ENCODE assay signal across 23 cellular contexts in the genomic region with DNA sequence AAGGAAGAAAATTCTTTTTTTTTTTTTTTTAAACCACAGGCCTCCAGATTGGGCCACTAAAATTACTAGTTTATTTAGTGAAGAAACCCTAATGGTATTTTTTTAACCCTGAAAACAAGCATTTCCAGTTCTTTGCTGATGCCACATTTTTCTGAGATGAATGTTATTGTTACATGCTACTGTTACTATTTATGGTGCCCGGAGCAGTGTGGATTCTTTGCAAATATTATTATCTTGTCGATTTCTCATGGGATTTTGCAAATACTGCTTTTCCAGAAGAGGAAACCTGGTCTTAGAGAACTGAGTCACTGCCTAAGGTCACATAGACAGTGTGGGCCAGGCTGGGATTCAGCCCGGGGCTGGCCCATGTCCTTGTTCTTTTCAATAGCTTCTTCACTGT. TPM values are rescaled to one million over a fixed set of nuclear protein-coding genes. Genes with fewer than 3 reads are reported as not detected.
"Had no signal": no experiment of that assay in that cellular context is flagged by ENCODE, and none has a peak within 500 bp of the region (broad histone marks: within the 10 kb centered on the region; RNA-seq: fewer than 3 reads in every experiment).

No MANE protein-coding gene starts in this region.

- H3K4me1 ChIP-seq: esophagus muscularis mucosa, pancreas, spleen had no signal

- H3K4me3 ChIP-seq: esophagus muscularis mucosa, hepatocyte, pancreas, spleen had no signal

- ATAC-seq: activated T-cell treated with anti-CD3 and anti-CD28 coated beads, Interleukin-2, amount 50 U/mL, for 4 hours; left cardiac atrium; naive thymus-derived CD8-positive, alpha-beta T cell; pancreas; sciatic nerve had no signal

- DNase-seq: activated CD4-positive, alpha-beta T cell treated with anti-CD3 and anti-CD28 coated beads, Interleukin-2, amount 50 U/mL, for 1 hour; activated CD4-positive, CD25-positive, alpha-beta regulatory T cell treated with anti-CD3 and anti-CD28 coated beads, Interleukin-2, amount 50 U/mL, for 72 hours; activated CD8-positive, alpha-beta memory T cell treated with anti-CD3 and anti-CD28 coated beads, Interleukin-2, amount 50 U/mL, for 4 hours; activated naive CD4-positive, alpha-beta T cell treated with anti-CD3 and anti-CD28 coated beads for 36 hours; activated T-cell treated with anti-CD3 and anti-CD28 coated beads, Interleukin-2, amount 50 U/mL, for 4 hours; cerebellar nuclear complex; effector CD8-positive, alpha-beta T cell; foreskin fibroblast; left cardiac atrium; naive thymus-derived CD8-positive, alpha-beta T cell; pancreas; spleen; stimulated activated CD8-positive, alpha-beta memory T cell treated with anti-CD3 and anti-CD28 coated beads, Interleukin-4, amount 100 ng/mL, for 48 hours; stimulated activated naive CD4-positive, alpha-beta T cell had no signal

- H3K36me3 ChIP-seq: esophagus muscularis mucosa, pancreas, spleen had no signal

- H3K27ac ChIP-seq: esophagus muscularis mucosa, hepatocyte, pancreas, spleen, VCaP had no signal

- H3K27me3 ChIP-seq: esophagus muscularis mucosa, hepatocyte, spleen had no signal

RNA-seq across cellular contexts. Expression of gene ALAS2, which starts 8.7 kb away (rescaled TPM):
- total RNA-seq: activated naive CD4-positive, alpha-beta T cell treated with anti-CD3 and anti-CD28 coated beads for 36 hours; activated T-cell treated with anti-CD3 and anti-CD28 coated beads, Interleukin-2, amount 50 U/mL, for 4 hours; hepatocyte; lower leg skin; naive thymus-derived CD8-positive, alpha-beta T cell; pulmonary artery endothelial cell; T-helper 1 cell treated with Interleukin-12 subunit alpha and Interleukin-12 subunit beta and Interleukin-4 antibody, amounts not matched to agents 30 ng/mL and 1 ng/mL, for 36 hours had no signal
- polyA plus RNA-seq: hepatocyte; naive thymus-derived CD8-positive, alpha-beta T cell; urinary bladder had no signal

RNA-seq across cellular contexts. Expression of gene PAGE2B, which starts 35.4 kb away (rescaled TPM):
- total RNA-seq: esophagus muscularis mucosa; hepatocyte; left cardiac atrium; lower leg skin; mesenteric fat pad; pancreas; pulmonary artery endothelial cell; sciatic nerve; T-helper 1 cell treated with Interleukin-12 subunit alpha and Interleukin-12 subunit beta and Interleukin-4 antibody, amounts not matched to agents 30 ng/mL and 1 ng/mL, for 36 hours; urinary bladder had no signal
- polyA plus RNA-seq: naive thymus-derived CD8-positive, alpha-beta T cell; urinary bladder had no signal

RNA-seq across cellular contexts. Expression of gene PFKFB1, which starts 45.5 kb away (rescaled TPM):
- total RNA-seq: pulmonary artery endothelial cell had no signal

RNA-seq across cellular contexts. Expression of gene PAGE2, which starts 49.3 kb away (rescaled TPM):
- total RNA-seq: activated naive CD4-positive, alpha-beta T cell treated with anti-CD3 and anti-CD28 coated beads for 36 hours; activated T-cell treated with anti-CD3 and anti-CD28 coated beads, Interleukin-2, amount 50 U/mL, for 4 hours; esophagus muscularis mucosa; hepatocyte; left cardiac atrium; lower leg skin; mesenteric fat pad; naive thymus-derived CD8-positive, alpha-beta T cell; pancreas; pulmonary artery endothelial cell; sciatic nerve; spleen; T-helper 1 cell treated with Interleukin-12 subunit alpha and Interleukin-12 subunit beta and Interleukin-4 antibody, amounts not matched to agents 30 ng/mL and 1 ng/mL, for 36 hours; urinary bladder had no signal
- polyA plus RNA-seq: hepatocyte; naive thymus-derived CD8-positive, alpha-beta T cell; urinary bladder had no signal
